ENCODE assay signal across 22 cellular contexts in the genomic region with DNA sequence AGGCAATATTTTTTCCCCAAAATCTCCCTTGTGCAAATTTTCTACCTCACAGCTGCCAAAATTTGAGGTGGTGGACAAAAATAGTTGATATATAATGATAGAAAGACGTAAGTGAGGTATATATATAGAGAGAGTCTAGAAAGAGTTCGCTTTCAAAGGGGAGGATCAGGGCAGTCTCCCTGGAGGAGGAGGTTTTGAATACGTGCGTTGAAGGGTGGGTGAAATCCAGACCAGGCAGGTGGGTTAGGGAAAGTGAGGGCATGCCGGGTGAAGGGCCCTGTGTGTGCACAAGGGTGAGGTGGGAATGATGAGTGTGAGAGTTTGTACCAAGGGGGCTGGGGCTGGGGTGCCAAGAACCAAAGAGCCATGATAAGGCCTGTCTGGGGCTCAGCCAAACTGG.
DNase-seq lines count a peak whose midpoint lies in the region; ATAC-seq and TF ChIP-seq lines count a peak whose summit lies in the region.
"Had no signal": no experiment of that assay in that cellular context is flagged by ENCODE, and none has a peak within 500 bp of the region (broad histone marks: within the 10 kb centered on the region; RNA-seq: fewer than 3 reads in every experiment).

No MANE protein-coding gene starts in this region.

- H3K4me3 ChIP-seq in fibroblast of lung (replicated peaks in 1 of 4; ENCODE audit: control extremely low read depth in 1 of 4, insufficient read depth in 1 of 4, low read depth in 3 of 4, low read length in 4 of 4) (no peak overlapping the region), psoas muscle (no peak overlapping the region)
- H3K4me3 ChIP-seq: heart right ventricle, pancreas had no signal

- intact Hi-C loops in left ventricle myocardium superior (cut with micrococcal nuclease) (no loop called here), cardiac septum (cut with DNase I) (no loop called here), psoas muscle (cut with DNase I) (loop anchor here in 1 of 2 donors (5.0 kb wide), 3 partner anchors 86 to 106 kb away; partner anchors contain the start of gene CEBPB)

- no peaks in the 10 kb centered on the region for H4K20me1 ChIP-seq in fibroblast of lung (ENCODE audit: control insufficient read depth, extremely low read depth, insufficient read depth, low read length)

- H3K27ac ChIP-seq in fibroblast of lung (ENCODE audit: insufficient read depth, low read length) (peak overlapping the region; percentile 99), psoas muscle (peak overlapping the region; percentile 89)
- H3K27ac ChIP-seq: KMS-11, pancreas had no signal

- TF ChIP-seq CTCF in fibroblast of lung (conservative IDR thresholded peaks at IDR 0.05 in 1 of 2, IDR thresholded peaks at IDR 0.05 in 1 of 2; ENCODE audit: low read depth in 1 of 2, low read length in 2 of 2) (no peak), psoas muscle (IDR thresholded peaks at IDR 0.05) (no peak)

- no peak overlapping the region for H3K4me2 ChIP-seq in fibroblast of lung (ENCODE audit: extremely low read depth, insufficient read depth, low read length)
- H3K4me2 ChIP-seq: KMS-11 had no signal

- DNase-seq in left ventricle myocardium superior (peak; percentile 12), cardiac septum (ENCODE audit: low spot score) (no peak), fibroblast of lung (ENCODE audit: low read depth in 2 of 2) (no peak), psoas muscle (peak in 1 of 2 donors; percentile 32), AG08396 (ENCODE audit: low spot score) (no peak)
- DNase-seq: activated CD4-positive, alpha-beta T cell treated with anti-CD3 and anti-CD28 coated beads, Interleukin-2, amount 50 U/mL, for 48 hours; activated naive CD4-positive, alpha-beta T cell treated with anti-CD3 and anti-CD28 coated beads, Interleukin-2, amount 50 U/mL, for 16 hours; amygdala; BE2C; effector CD4-positive, alpha-beta T cell; foreskin fibroblast; heart right ventricle; mesendoderm; NCI-H1417 treated with DMSO at 0.1 percent for 48 hours; NCI-H2081; NCI-H345 had no signal

- no peak overlapping the region for H3K9ac ChIP-seq in fibroblast of lung (ENCODE audit: insufficient read depth, low read length)
- H3K9ac ChIP-seq: KMS-11 had no signal

- ATAC-seq in left ventricle myocardium superior (no peak), psoas muscle (no peak), HG03439 (IDR thresholded peaks at IDR 0.05; ENCODE audit: unreplicated experiment) (no peak), HG02870 (IDR thresholded peaks at IDR 0.05; ENCODE audit: unreplicated experiment) (no peak), GM19395 (IDR thresholded peaks at IDR 0.05; ENCODE audit: unreplicated experiment) (no peak)
- ATAC-seq: activated CD4-positive, CD25-positive, alpha-beta regulatory T cell treated with anti-CD3 and anti-CD28 coated beads, Interleukin-2, amount 50 U/mL, for 24 hours; heart right ventricle; pancreas had no signal

- no peaks in the 10 kb centered on the region for H3K79me2 ChIP-seq in fibroblast of lung (ENCODE audit: control insufficient read depth, insufficient read depth, low read length)

- no peaks in the 10 kb centered on the region for H3K36me3 ChIP-seq in fibroblast of lung (ENCODE audit: control insufficient read depth, insufficient read depth, low read length)
- no peaks in the 10 kb centered on the region for H3K36me3 ChIP-seq in psoas muscle (ENCODE audit: insufficient read depth in 1 of 2, low read depth in 1 of 2)
- H3K36me3 ChIP-seq: BE2C, heart right ventricle, pancreas had no signal

- no peaks in the 10 kb centered on the region for H3K27me3 ChIP-seq in fibroblast of lung (ENCODE audit: control insufficient read depth, insufficient read depth, low read length)
- no peaks in the 10 kb centered on the region for H3K27me3 ChIP-seq in psoas muscle (ENCODE audit: insufficient read depth in 3 of 3, low read length in 2 of 3)
- H3K27me3 ChIP-seq: BE2C, heart right ventricle, pancreas had no signal

- 84 to 86% (median 85%) methylated on average over 5 of the region's 5 CpGs for WGBS in psoas muscle, 3 donors

- H3K4me1 ChIP-seq in fibroblast of lung (ENCODE audit: control insufficient read depth, extremely low read depth, insufficient read depth, low read length) (peaks cover 33% of the 10 kb centered on the region), psoas muscle (peaks cover 26% of the 10 kb centered on the region)

- no peaks in the 10 kb centered on the region for H3K9me3 ChIP-seq in fibroblast of lung (ENCODE audit: control insufficient read depth, insufficient read depth, low read depth, low read length)
- no peaks in the 10 kb centered on the region for H3K9me3 ChIP-seq in psoas muscle
- H3K9me3 ChIP-seq: BE2C, heart right ventricle, pancreas had no signal

- H2AFZ ChIP-seq in fibroblast of lung (ENCODE audit: low read length) = no peak overlapping the region
